ENCODE assay signal across 8 cellular contexts in genomic region chr1:228212415-228212965, GRCh38. TPM values are rescaled to one million over a fixed set of nuclear protein-coding genes. Genes with fewer than 3 reads are reported as not detected.
DNase-seq lines count a peak whose midpoint lies in the region; TF ChIP-seq lines count a peak whose summit lies in the region.

No MANE protein-coding gene starts in this region.

- peak overlapping the region; percentile 80; the same call in 1 of the 2 replicates for H3K4me3 ChIP-seq in BJ (ENCODE audit: low read depth, low read length)
- peak overlapping the region; percentile 73 for H3K4me3 ChIP-seq in HUES6 (ENCODE audit: low read depth, low read length)
- no peak overlapping the region for H3K4me3 ChIP-seq in endodermal cell (ENCODE audit: low read length)
- H3K4me3 ChIP-seq in trophoblast cell (ENCODE audit: low read depth, low read length), result peak overlapping the region; percentile 48

- POLR2A ChIA-PET in BJ (lab: Charles Lee), result no interaction called here

- H3K27ac Mint-ChIP-seq in endodermal cell, result no peak overlapping the region

- H3K27me3 Mint-ChIP-seq in endodermal cell (ENCODE audit: insufficient read depth), result peaks cover 32% of the 10 kb centered on the region

- no peaks in the 10 kb centered on the region for H3K79me2 ChIP-seq in trophoblast cell (ENCODE audit: control insufficient read depth, insufficient read depth, low read length, poor library complexity)

- no peak for DNase-seq in BJ (ENCODE audit: low read depth)
- DNase-seq in endodermal cell, result no peak
- DNase-seq in trophoblast cell, result peak in 1 of 2 donors; percentile 13
- DNase-seq in NCI-H510A (lab: John Stamatoyannopoulos, UW), result no peak
- DNase-seq in NCI-H1694 treated with DMSO at 0.1 percent for 48 hours (lab: John Stamatoyannopoulos, UW), result no peak
- no peak for DNase-seq in OCI-M1 (lab: John Stamatoyannopoulos, UW)
- no peak for DNase-seq in H4 (ENCODE audit: low spot score)

- no peak overlapping the region for H2AFZ ChIP-seq in trophoblast cell (ENCODE audit: insufficient read depth, low read length, poor library complexity)

- H2BK120ac ChIP-seq in trophoblast cell (ENCODE audit: insufficient read depth, low read length, poor library complexity), result no peak overlapping the region

- H3K14ac ChIP-seq in trophoblast cell (ENCODE audit: low read length), result no peak overlapping the region

- no peak overlapping the region for H2BK5ac ChIP-seq in trophoblast cell (ENCODE audit: low read depth, low read length, poor library complexity)

- no peak for TF ChIP-seq CTCF in BJ (IDR thresholded peaks at IDR 0.05; ENCODE audit: insufficient read depth, low read depth, low read length)
- TF ChIP-seq CTCF in endodermal cell (conservative IDR thresholded peaks at IDR 0.05), result no peak

- peak overlapping the region; percentile 76 for H3K4me3 Mint-ChIP-seq in endodermal cell

- H3K4me2 ChIP-seq in trophoblast cell (ENCODE audit: low read length), result peak overlapping the region; percentile 53

- H3K27ac ChIP-seq in HUES6 (ENCODE audit: low read depth, low read length) (no peak overlapping the region), endodermal cell (ENCODE audit: low read depth, low read length) (no peak overlapping the region), trophoblast cell (ENCODE audit: low read depth, low read length) (no peak overlapping the region)

- H3K4me1 ChIP-seq in HUES6 (ENCODE audit: control insufficient read depth, insufficient read depth, low read length) (peaks cover 3% of the 10 kb centered on the region; the same call in 1 of the 2 replicates), endodermal cell (ENCODE audit: control insufficient read depth, insufficient read depth, low read length) (peaks cover 2% of the 10 kb centered on the region), trophoblast cell (ENCODE audit: control insufficient read depth in 1 of 2, insufficient read depth in 2 of 2, low read length in 2 of 2) (peaks cover 6 to 12% of the 10 kb centered on the region in 2 experiments)

- no peak overlapping the region for H4K91ac ChIP-seq in trophoblast cell (ENCODE audit: low read depth, low read length)

- H3K9ac ChIP-seq in HUES6 (ENCODE audit: low read length) (peak overlapping the region; percentile 49), endodermal cell (ENCODE audit: extremely low read depth, low read length, poor library complexity, severe bottlenecking) (no peak overlapping the region), trophoblast cell (ENCODE audit: low read length) (no peak overlapping the region)

- CTCF ChIA-PET in BJ (lab: Yijun Ruan, JAX), result interaction anchor here (0.6 to 1.5 kb wide), 3 partner anchors 13 to 180 kb away, joined by 3 read pairs; no protein-coding TSS in a partner anchor

- H3K79me1 ChIP-seq in trophoblast cell (ENCODE audit: low read length), result peaks cover 6% of the 10 kb centered on the region

- H4K12ac ChIP-seq in trophoblast cell (ENCODE audit: low read depth, low read length), result no peak overlapping the region

- H3K27me3 ChIP-seq in BJ (ENCODE audit: control insufficient read depth, insufficient read depth, low read length) (no peaks in the 10 kb centered on the region), HUES6 (ENCODE audit: control insufficient read depth, insufficient read depth, low read length) (peaks cover 11% of the 10 kb centered on the region), endodermal cell (ENCODE audit: control insufficient read depth, insufficient read depth, low read length, poor library complexity, severe bottlenecking) (no peaks in the 10 kb centered on the region), trophoblast cell (ENCODE audit: insufficient read depth, low read length) (peaks cover 10% of the 10 kb centered on the region)

- no peak overlapping the region for H3K23ac ChIP-seq in trophoblast cell (ENCODE audit: low read length)

- peaks cover 3% of the 10 kb centered on the region for H3K4me1 Mint-ChIP-seq in endodermal cell

- H3K9me3 ChIP-seq in HUES6 (ENCODE audit: control insufficient read depth, insufficient read depth, low read depth, low read length) (no peaks in the 10 kb centered on the region), endodermal cell (ENCODE audit: control insufficient read depth, low read length) (no peaks in the 10 kb centered on the region), trophoblast cell (ENCODE audit: insufficient read depth, low read depth, low read length) (peaks cover 12% of the 10 kb centered on the region)

- peaks cover 13% of the 10 kb centered on the region for H3K36me3 Mint-ChIP-seq in endodermal cell (ENCODE audit: low read depth)

- H3K4ac ChIP-seq in trophoblast cell (ENCODE audit: low read depth, low read length), result no peak overlapping the region

- H4K8ac ChIP-seq in trophoblast cell (ENCODE audit: low read depth, low read length), result no peak overlapping the region

- H3K18ac ChIP-seq in trophoblast cell (ENCODE audit: low read length), result no peak overlapping the region

- H3K36me3 ChIP-seq in BJ (ENCODE audit: control insufficient read depth, insufficient read depth, low read length), result peaks cover 2% of the 10 kb centered on the region; the same call in 1 of the 2 replicates
- H3K36me3 ChIP-seq in HUES6 (ENCODE audit: control insufficient read depth, insufficient read depth, low read length), result peaks cover 25% of the 10 kb centered on the region
- H3K36me3 ChIP-seq in endodermal cell (ENCODE audit: control insufficient read depth, insufficient read depth, low read length), result peaks cover under 1% of the 10 kb centered on the region
- peaks cover 6 to 9% of the 10 kb centered on the region in 2 experiments for H3K36me3 ChIP-seq in trophoblast cell (ENCODE audit: control insufficient read depth in 1 of 2, insufficient read depth in 2 of 2, low read length in 2 of 2)

- no peak overlapping the region for H2AK5ac ChIP-seq in trophoblast cell (ENCODE audit: low read length)

- peaks cover 2% of the 10 kb centered on the region for H3K9me3 Mint-ChIP-seq in endodermal cell

- WGBS in endodermal cell (ENCODE audit: insufficient coverage in 1 of 2, insufficient read length in 1 of 2), 2 experiments, result 76 to 95% methylated on average over 34 to 66 of the region's 66 CpGs
- WGBS in trophoblast cell (ENCODE audit: extremely low coverage, insufficient coverage, insufficient read length), result no CpG with 5 or more reads among the region's 66 CpGs

- no peak overlapping the region for H2BK12ac ChIP-seq in trophoblast cell (ENCODE audit: low read length)

RNA-seq across cellular contexts. Expression of gene OBSCN, which starts 4.6 kb away (rescaled TPM):
- 2.9 and 3.8 TPM in 2 replicates for polyA plus RNA-seq in BJ (2011; rRNA removed)
- 2.8 and 6.9 TPM in 2 replicates for polyA minus RNA-seq in BJ (2011; rRNA and poly(A)+ RNA removed)
- 10 to 100 TPM; 53.7 to 68.9 TPM for total RNA-seq in endodermal cell
- polyA plus RNA-seq in endodermal cell (2013, experiment 1 of 2), result 17.7 TPM
- polyA plus RNA-seq in endodermal cell (2013, experiment 2 of 2), result 15.0 TPM
- 6.4 and 7.0 TPM in 2 replicates for polyA plus RNA-seq in trophoblast cell (2013)
- 1.1 and 2.4 TPM in 2 replicates for total RNA-seq in H4 (2014; rRNA removed; shearing (Covaris generic))

RNA-seq across cellular contexts. Expression of gene IBA57, which starts 46.9 kb away (rescaled TPM):
- polyA plus RNA-seq in BJ (2011; rRNA removed), result 1.2 and 2.8 TPM in 2 replicates
- 1.8 and 2.7 TPM in 2 replicates for polyA minus RNA-seq in BJ (2011; rRNA and poly(A)+ RNA removed)
- total RNA-seq in endodermal cell, result 1 to 10 TPM; 6.8 to 7.7 TPM
- polyA plus RNA-seq in endodermal cell (2013, experiment 1 of 2), result 3.3 TPM
- polyA plus RNA-seq in endodermal cell (2013, experiment 2 of 2), result 4.1 TPM
- polyA plus RNA-seq in trophoblast cell (2013), result 1.2 and 1.4 TPM in 2 replicates
- 0.74 and 1.8 TPM in 2 replicates for total RNA-seq in H4 (2014; rRNA removed; shearing (Covaris generic))

Comparison
In these comparisons a context has a peak if more than half of its experiments do, and no peak if none do; other contexts are left out.
1. RNA of gene OBSCN, which starts 4.6 kb away (total RNA-seq): 53.7 to 68.9 TPM in endodermal cell; 1.1 to 2.4 TPM in H4; every median in the first group is over 10 times any median in the second.